ENCODE assay signal across 8 cellular contexts in genomic region chr22:20019661-20020532, GRCh38. TPM values are rescaled to one million over a fixed set of nuclear protein-coding genes. Genes with fewer than 3 reads are reported as not detected.
DNase-seq lines count a peak whose midpoint lies in the region; ATAC-seq and TF ChIP-seq lines count a peak whose summit lies in the region.

No MANE protein-coding gene starts in this region.

- H3K9me3 Mint-ChIP-seq in natural killer cell treated with Interleukin-12 subunit alpha and Interleukin-12 subunit beta and Interleukin-15 and Interleukin-18, amount 100 ng/mL, for 72 hours: no peaks in the 10 kb centered on the region

- H3K36me3 ChIP-seq in A673 (ENCODE audit: insufficient read depth, low read length, poor library complexity, severe bottlenecking): no peaks in the 10 kb centered on the region
- no peaks in the 10 kb centered on the region for H3K36me3 ChIP-seq in KMS-11 (ENCODE audit: insufficient read depth)

- H3K27me3 Mint-ChIP-seq in natural killer cell treated with Interleukin-12 subunit alpha and Interleukin-12 subunit beta and Interleukin-15 and Interleukin-18, amount 100 ng/mL, for 72 hours: no peaks in the 10 kb centered on the region

- no peaks in the 10 kb centered on the region for H3K36me3 Mint-ChIP-seq in natural killer cell treated with Interleukin-12 subunit alpha and Interleukin-12 subunit beta and Interleukin-15 and Interleukin-18, amount 100 ng/mL, for 72 hours

- no peak for DNase-seq in A673 (ENCODE audit: low spot score)
- no peak for DNase-seq in coronary artery (ENCODE audit: low spot score)
- no peak for DNase-seq in natural killer cell treated with Interleukin-12 subunit alpha and Interleukin-12 subunit beta and Interleukin-15 and Interleukin-18, amount 100 ng/mL, for 72 hours (ENCODE audit: low spot score)
- DNase-seq in KBM-7: no peak
- DNase-seq in DMS79 treated with DMSO at 0.1 percent for 48 hours (lab: John Stamatoyannopoulos, UW): no peak

- H3K4me2 ChIP-seq in KMS-11: peak overlapping the region; percentile 47

- H3K79me2 ChIP-seq in KMS-11 (ENCODE audit: insufficient read depth, low read depth): peaks cover 11% of the 10 kb centered on the region; the same call in 1 of the 2 replicates

- H3K4me1 ChIP-seq in A673 (ENCODE audit: insufficient read depth, low read length, poor library complexity, severe bottlenecking): peaks cover 5% of the 10 kb centered on the region
- H3K4me1 ChIP-seq in KMS-11 (ENCODE audit: low read depth, poor library complexity, severe bottlenecking): peaks cover 15% of the 10 kb centered on the region

- TF ChIP-seq CTCF in A673 (conservative IDR thresholded peaks at IDR 0.05; ENCODE audit: low read depth, low read length): no peak
- no peak for TF ChIP-seq CTCF in KMS-11 (conservative IDR thresholded peaks at IDR 0.05; ENCODE audit: low read depth, low read length)
- TF ChIP-seq CTCF in coronary artery (IDR thresholded peaks at IDR 0.05): no peak

- in situ Hi-C loops in KBM-7 (cut with MboI; ENCODE audit: low pct_unique_long_range_greater_than_20kb, low sequenced_read_pairs): loop anchor here (25.0 kb wide), 1 partner anchor 108 kb away; no protein-coding TSS in a partner anchor

- peaks cover 24 to 32% of the 10 kb centered on the region in 2 donors for H3K4me1 Mint-ChIP-seq in natural killer cell treated with Interleukin-12 subunit alpha and Interleukin-12 subunit beta and Interleukin-15 and Interleukin-18, amount 100 ng/mL, for 72 hours (ENCODE audit: low read depth in 2 of 2)

- CTCF ChIA-PET in A673 (lab: Charles Lee): interaction anchor here (0.5 kb wide), 1 partner anchor 57 kb away, joined by 4 read pairs; no protein-coding TSS in a partner anchor

- POLR2A ChIA-PET in A673 (lab: Charles Lee; ENCODE audit: low non-redundant PET): no interaction called here

- H3K27ac ChIP-seq in A673 (ENCODE audit: low read depth, low read length, poor library complexity, severe bottlenecking): no peak overlapping the region
- no peak overlapping the region for H3K27ac ChIP-seq in KMS-11
- H3K27ac ChIP-seq in coronary artery: peak overlapping the region; percentile 62 to 95

- H3K9ac ChIP-seq in KMS-11: peak overlapping the region; percentile 42; the same call in 1 of the 2 replicates

- no peaks in the 10 kb centered on the region for H4K20me1 ChIP-seq in KMS-11 (ENCODE audit: insufficient read depth)

- peak overlapping the region; percentile 95 for H3K4me3 Mint-ChIP-seq in natural killer cell treated with Interleukin-12 subunit alpha and Interleukin-12 subunit beta and Interleukin-15 and Interleukin-18, amount 100 ng/mL, for 72 hours

- H3K27me3 ChIP-seq in A673 (replicated peaks; ENCODE audit: insufficient read depth, low read depth, low read length, poor library complexity) (peaks cover 28% of the 10 kb centered on the region), KMS-11 (ENCODE audit: insufficient read depth, low read depth) (peaks cover 29% of the 10 kb centered on the region)

- peak overlapping the region; percentile 83 to 90 for H3K27ac Mint-ChIP-seq in natural killer cell treated with Interleukin-12 subunit alpha and Interleukin-12 subunit beta and Interleukin-15 and Interleukin-18, amount 100 ng/mL, for 72 hours

- intact Hi-C loops in A673 (cut with micrococcal nuclease; ENCODE audit: unreplicated experiment): no loop called here

- no TSS peak for BruUV-seq in A673 (replicated peaks; lab: Mats Ljungman, UMichigan)

- H3K4me3 ChIP-seq in A673 (ENCODE audit: low read depth, low read length, poor library complexity, severe bottlenecking): peak overlapping the region; percentile 86
- H3K4me3 ChIP-seq in KMS-11 (IDR thresholded peaks at IDR 0.05; ENCODE audit: insufficient read depth, low read depth, low read length): no peak overlapping the region
- H3K4me3 ChIP-seq in coronary artery: peak overlapping the region; percentile 95

- no peaks in the 10 kb centered on the region for H3K9me3 ChIP-seq in A673 (ENCODE audit: low read depth, low read length, poor library complexity, severe bottlenecking)

- peak overlapping the region; percentile 57 for H2AFZ ChIP-seq in KMS-11 (ENCODE audit: low read depth)

- ATAC-seq in natural killer cell treated with Interleukin-12 subunit alpha and Interleukin-12 subunit beta and Interleukin-15 and Interleukin-18, amount 100 ng/mL, for 72 hours: no peak
- ATAC-seq in HG02763 (IDR thresholded peaks at IDR 0.05; ENCODE audit: unreplicated experiment) (no peak), GM18909 (IDR thresholded peaks at IDR 0.05; ENCODE audit: poor library complexity, unreplicated experiment) (no peak)

RNA-seq across cellular contexts. Expression of gene TANGO2, which starts 1.0 kb away (rescaled TPM):
- 17.7 and 21.5 TPM in 2 replicates for total RNA-seq in A673 (2021)
- 10 to 100 TPM; 50.5 to 61.6 TPM for total RNA-seq in natural killer cell treated with Interleukin-12 subunit alpha and Interleukin-12 subunit beta and Interleukin-15 and Interleukin-18, amount 100 ng/mL, for 72 hours

RNA-seq across cellular contexts. Expression of gene ARVCF, which starts 3.3 kb away (rescaled TPM):
- total RNA-seq in A673 (2021): 11.1 and 17.2 TPM in 2 replicates
- total RNA-seq in natural killer cell treated with Interleukin-12 subunit alpha and Interleukin-12 subunit beta and Interleukin-15 and Interleukin-18, amount 100 ng/mL, for 72 hours: 1 to 10 TPM; 3.7 to 3.8 TPM

Comparison
In these comparisons a context has a peak if more than half of its experiments do, and no peak if none do; other contexts are left out.
1. H3K27ac ChIP-seq: peak in coronary artery (2 of 2); none in A673 (single experiment) and KMS-11 (single experiment).